In genomic region chr11:14026961-14027360, GRCh38 we compare ENCODE assay signal across 18 cellular contexts.
DNase-seq lines count a peak whose midpoint lies in the region; ATAC-seq and TF ChIP-seq lines count a peak whose summit lies in the region.
"Had no signal": no experiment of that assay in that cellular context is flagged by ENCODE, and none has a peak within 500 bp of the region (broad histone marks: within the 10 kb centered on the region; RNA-seq: fewer than 3 reads in every experiment).

No MANE protein-coding gene starts in this region.

- H3K27ac ChIP-seq in right atrium auricular region, result no peak overlapping the region
- H3K27ac ChIP-seq: C4-2B, GM23248, KMS-11 had no signal

- H3K4me3 ChIP-seq in right atrium auricular region, result no peak overlapping the region
- H3K4me3 ChIP-seq: GM23248, MG63 had no signal

- DNase-seq in Right ventricle myocardium inferior (ENCODE audit: missing footprints) (no peak), right atrium auricular region (ENCODE audit: low spot score) (no peak), left cardiac atrium (no peak), omental fat pad (ENCODE audit: low spot score) (no peak), glomerular visceral epithelial cell (ENCODE audit: extremely low spot score) (no peak), AML-193 (lab: John Stamatoyannopoulos, UW) (no peak)
- DNase-seq in naive thymus-derived CD8-positive, alpha-beta T cell, result no peak
- DNase-seq: COR-L47, DMS153, EL, GM23248, MG63, NCI-H1092 treated with DMSO at 0.1 percent for 48 hours, NCI-H1694 treated with DMSO at 0.1 percent for 48 hours, PC-3 had no signal

- no peaks in the 10 kb centered on the region for H3K9me3 Mint-ChIP-seq in naive thymus-derived CD8-positive, alpha-beta T cell

- H3K27ac Mint-ChIP-seq in naive thymus-derived CD8-positive, alpha-beta T cell, result no peak overlapping the region

- H3K4me1 Mint-ChIP-seq in naive thymus-derived CD8-positive, alpha-beta T cell, result peaks cover 0 to 5% (median 1%) of the 10 kb centered on the region in 4 donors

- H3K36me3 ChIP-seq in right atrium auricular region, result no peaks in the 10 kb centered on the region
- H3K36me3 ChIP-seq: MG63 had no signal

- H3K27me3 Mint-ChIP-seq in naive thymus-derived CD8-positive, alpha-beta T cell, result peaks cover 0 to 15% (median 4%) of the 10 kb centered on the region in 5 donors

- POLR2A ChIA-PET in naive thymus-derived CD8-positive, alpha-beta T cell (lab: Charles Lee), result interaction anchor here (0.6 kb wide), 1 partner anchor 58 kb away, joined by 5 read pairs; no protein-coding TSS in a partner anchor

- TF ChIP-seq CTCF in right atrium auricular region (IDR thresholded peaks at IDR 0.05) (no peak), omental fat pad (IDR thresholded peaks at IDR 0.05) (no peak)

- H3K36me3 Mint-ChIP-seq in naive thymus-derived CD8-positive, alpha-beta T cell, result peaks cover 0 to 2% (median 0%) of the 10 kb centered on the region in 3 donors

- H3K9me3 ChIP-seq in right atrium auricular region, result no peaks in the 10 kb centered on the region
- H3K9me3 ChIP-seq: MG63 had no signal

- peak; percentile 76 for ATAC-seq in Right ventricle myocardium inferior
- peak; percentile 69 to 72 for ATAC-seq in left cardiac atrium
- ATAC-seq in omental fat pad (ENCODE audit: low FRiP score), result peak; percentile 37
- ATAC-seq in naive thymus-derived CD8-positive, alpha-beta T cell, result no peak
- ATAC-seq in GM18909 (IDR thresholded peaks at IDR 0.05; ENCODE audit: poor library complexity, unreplicated experiment), result no peak
- ATAC-seq: PC-3 had no signal

- intact Hi-C loops in Right ventricle myocardium inferior (cut with DNase I) (loop anchor here (5.0 kb wide), 1 partner anchor 45 kb away; no protein-coding TSS in a partner anchor), left cardiac atrium (cut with DNase I) (no loop called here)

- no peak overlapping the region for H3K4me3 Mint-ChIP-seq in naive thymus-derived CD8-positive, alpha-beta T cell

- H3K4me1 ChIP-seq in right atrium auricular region, result peaks cover 0 to 31% of the 10 kb centered on the region in 2 donors

- no peaks in the 10 kb centered on the region for H3K27me3 ChIP-seq in right atrium auricular region
- H3K27me3 ChIP-seq: MG63 had no signal

Comparison
In these comparisons a context has a peak if more than half of its experiments do, and no peak if none do; other contexts are left out.
1. ATAC-seq: peak in Right ventricle myocardium inferior (single experiment), left cardiac atrium (2 of 2) and omental fat pad (single experiment); none in naive thymus-derived CD8-positive, alpha-beta T cell (0 of 2) and GM18909 (single experiment).